Comparison of ENCODE assay signal across 8 cellular contexts in the genomic region with DNA sequence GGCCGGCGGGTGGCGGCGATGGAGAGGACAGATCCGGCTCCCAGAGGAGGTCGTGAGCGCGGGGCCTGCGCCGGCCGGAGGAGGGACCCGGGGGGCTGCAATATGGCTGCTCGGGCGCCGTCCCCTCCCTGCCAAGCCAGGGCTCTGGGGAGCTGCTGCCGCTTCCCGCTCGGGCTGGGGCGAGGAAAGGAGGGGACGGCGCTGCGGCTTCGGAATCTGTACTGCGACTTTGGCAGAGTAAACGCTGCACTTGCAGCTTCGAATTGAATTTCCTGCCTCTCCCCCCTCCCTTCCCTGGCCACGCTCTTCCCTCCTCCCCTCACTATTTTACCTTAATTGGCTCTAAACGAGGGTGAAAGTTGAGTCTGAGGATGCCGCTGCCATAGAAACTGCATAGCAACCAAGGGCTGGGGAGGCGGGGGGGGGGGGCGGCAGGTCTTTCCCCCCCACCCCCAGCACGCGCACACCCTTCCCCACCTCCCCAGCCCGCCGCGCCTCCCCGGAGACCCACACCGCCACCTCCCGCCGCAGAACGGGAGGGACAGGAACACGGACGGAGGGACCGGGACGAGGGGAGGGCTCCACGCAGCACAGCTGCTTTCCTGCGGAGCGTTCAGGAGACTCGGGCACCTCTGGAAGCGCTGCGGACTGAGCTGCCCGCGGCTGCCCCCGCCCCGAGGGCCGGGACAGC.
DNase-seq lines count a peak whose midpoint lies in the region; ATAC-seq, FAIRE-seq and TF ChIP-seq lines count a peak whose summit lies in the region.

No MANE protein-coding gene starts in this region.

- peaks cover 75% of the 10 kb centered on the region for H3K27me3 ChIP-seq in A673 (replicated peaks; ENCODE audit: insufficient read depth, low read depth, low read length, poor library complexity)
- peaks cover 55% of the 10 kb centered on the region for H3K27me3 ChIP-seq in foreskin keratinocyte
- H3K27me3 ChIP-seq in neuronal stem cell (ENCODE audit: control insufficient read depth in 3 of 3, insufficient read depth in 3 of 3, low read depth in 1 of 3, low read length in 3 of 3) = no peaks in the 10 kb centered on the region

- H3K18ac ChIP-seq in neuronal stem cell (ENCODE audit: low read length) = peak overlapping the region; percentile 97

- no peaks in the 10 kb centered on the region for H3K4me1 ChIP-seq in A673 (ENCODE audit: insufficient read depth, low read length, poor library complexity, severe bottlenecking)
- H3K4me1 ChIP-seq in foreskin keratinocyte = no peaks in the 10 kb centered on the region
- H3K4me1 ChIP-seq in neuronal stem cell (ENCODE audit: control insufficient read depth in 2 of 2, insufficient read depth in 1 of 2, low read depth in 1 of 2, low read length in 2 of 2) = peaks cover 3 to 4% of the 10 kb centered on the region in 2 donors

- H3K36me3 ChIP-seq in A673 (ENCODE audit: insufficient read depth, low read length, poor library complexity, severe bottlenecking) (no peaks in the 10 kb centered on the region), neuronal stem cell (replicated peaks in 1 of 2; ENCODE audit: control insufficient read depth in 2 of 2, insufficient read depth in 2 of 2, low read length in 2 of 2) (peaks cover 0 to 10% of the 10 kb centered on the region in 2 donors)

- peak overlapping the region; percentile 20 for H3K4me3 ChIP-seq in A673 (ENCODE audit: low read depth, low read length, poor library complexity, severe bottlenecking)
- peak overlapping the region; percentile 48 for H3K4me3 ChIP-seq in LNCaP clone FGC (ENCODE audit: low read depth, low read length)
- peak overlapping the region; percentile 54 to 87 for H3K4me3 ChIP-seq in neuronal stem cell (ENCODE audit: low read length in 2 of 2)

- no peak for TF ChIP-seq POLR2A in H54 (IDR thresholded peaks at IDR 0.05; ENCODE audit: low read depth, low read length)

- H2BK120ac ChIP-seq in neuronal stem cell (ENCODE audit: low read depth, low read length) = peak overlapping the region; percentile 62

- no CpG with 5 or more reads among the region's 56 CpGs for WGBS in neuronal stem cell (ENCODE audit: extremely low coverage in 2 of 2, insufficient read length in 2 of 2, insufficient replicate concordance in 1 of 2), 2 donors

- peak overlapping the region; percentile 67 for H3K4me2 ChIP-seq in neuronal stem cell (ENCODE audit: insufficient read depth, low read length, poor library complexity, severe bottlenecking)

- peak overlapping the region; percentile 84 for H3K9ac ChIP-seq in neuronal stem cell (ENCODE audit: low read depth, low read length, poor library complexity)

- H2AFZ ChIP-seq in neuronal stem cell (ENCODE audit: low read length) = peak overlapping the region; percentile 94

- no peak for FAIRE-seq in H54 (lab: Jason Lieb, UNC)

- H3K14ac ChIP-seq in neuronal stem cell (ENCODE audit: low read length) = no peak overlapping the region

- peak overlapping the region; percentile 82 for H2BK15ac ChIP-seq in neuronal stem cell (ENCODE audit: low read length)

- H3K23ac ChIP-seq in neuronal stem cell (ENCODE audit: low read depth, low read length, poor library complexity) = peak overlapping the region; percentile 75

- TF ChIP-seq CTCF in A673 (conservative IDR thresholded peaks at IDR 0.05; ENCODE audit: low read depth, low read length) (no peak), LNCaP clone FGC (IDR thresholded peaks at IDR 0.05; ENCODE audit: control insufficient read depth, extremely low read depth, insufficient read depth) (peak; percentile 22; the same call in 1 of the 2 replicates), foreskin keratinocyte (conservative IDR thresholded peaks at IDR 0.05) (no peak)

- BruUV-seq in A673 (replicated peaks; lab: Mats Ljungman, UMichigan) = no TSS peak

- ATAC-seq in GM19043 (IDR thresholded peaks at IDR 0.05; ENCODE audit: low read depth, unreplicated experiment) (peak; percentile 43), foreskin keratinocyte (peak; percentile 65)

- intact Hi-C loops in A673 (cut with micrococcal nuclease; ENCODE audit: unreplicated experiment) = no loop called here

- no peaks in the 10 kb centered on the region for H3K79me1 ChIP-seq in neuronal stem cell (ENCODE audit: low read depth, low read length)

- CTCF ChIA-PET in A673 (lab: Charles Lee) = no interaction called here

- H4K91ac ChIP-seq in neuronal stem cell (ENCODE audit: low read depth, low read length, poor library complexity) = no peak overlapping the region

- POLR2A ChIA-PET in A673 (lab: Charles Lee; ENCODE audit: low non-redundant PET) = interaction anchor here (0.7 kb wide), 1 partner anchor 22 kb away, joined by 11 read pairs; no protein-coding TSS in a partner anchor

- H4K8ac ChIP-seq in neuronal stem cell (ENCODE audit: low read depth, low read length) = no peak overlapping the region

- no peak overlapping the region for H2BK12ac ChIP-seq in neuronal stem cell (ENCODE audit: low read length)

- H3K4ac ChIP-seq in neuronal stem cell (ENCODE audit: low read length) = no peak overlapping the region

- H2BK5ac ChIP-seq in neuronal stem cell (ENCODE audit: low read length) = peak overlapping the region; percentile 79

- DNase-seq in A673 (ENCODE audit: low spot score) (peak; percentile 17), LNCaP clone FGC (ENCODE audit: low read depth) (no peak), foreskin keratinocyte (no peak), neuronal stem cell (ENCODE audit: low spot score) (peak; percentile 52), H54 (ENCODE audit: insufficient read length, low spot score) (no peak), amniotic stem cell (lab: John Stamatoyannopoulos, UW) (no peak)
- peak; percentile 41 to 44 for DNase-seq in activated T-cell treated with anti-CD3 and anti-CD28 coated beads, Interleukin-2, amount 50 U/mL, for 48 hours

- H2AK5ac ChIP-seq in neuronal stem cell (ENCODE audit: low read depth, low read length) = no peak overlapping the region

- H3K27ac ChIP-seq in A673 (ENCODE audit: low read depth, low read length, poor library complexity, severe bottlenecking) (no peak overlapping the region), foreskin keratinocyte (no peak overlapping the region), neuronal stem cell (replicated peaks; ENCODE audit: low read length) (peak overlapping the region; percentile 73)

- no peaks in the 10 kb centered on the region for H3K9me3 ChIP-seq in A673 (ENCODE audit: low read depth, low read length, poor library complexity, severe bottlenecking)
- H3K9me3 ChIP-seq in neuronal stem cell (replicated peaks in 1 of 2; ENCODE audit: control insufficient read depth in 2 of 2, insufficient read depth in 1 of 2, low read depth in 1 of 2, low read length in 2 of 2) = peaks cover 0 to 2% of the 10 kb centered on the region in 2 donors

Comparison
In these comparisons a context has a peak if more than half of its experiments do, and no peak if none do; other contexts are left out.
1. DNase-seq: peak in A673 (single experiment), activated T-cell treated with anti-CD3 and anti-CD28 coated beads, Interleukin-2, amount 50 U/mL, for 48 hours (2 of 2) and neuronal stem cell (single experiment); none in LNCaP clone FGC (single experiment), foreskin keratinocyte (0 of 2), H54 (single experiment) and amniotic stem cell (single experiment).
2. H3K4me3 ChIP-seq: peak in every context shown above with its lines; median percentile 70 in neuronal stem cell; 48 in LNCaP clone FGC; 20 in A673.